27 cellular contexts compared by ENCODE assay signal in the genomic region with DNA sequence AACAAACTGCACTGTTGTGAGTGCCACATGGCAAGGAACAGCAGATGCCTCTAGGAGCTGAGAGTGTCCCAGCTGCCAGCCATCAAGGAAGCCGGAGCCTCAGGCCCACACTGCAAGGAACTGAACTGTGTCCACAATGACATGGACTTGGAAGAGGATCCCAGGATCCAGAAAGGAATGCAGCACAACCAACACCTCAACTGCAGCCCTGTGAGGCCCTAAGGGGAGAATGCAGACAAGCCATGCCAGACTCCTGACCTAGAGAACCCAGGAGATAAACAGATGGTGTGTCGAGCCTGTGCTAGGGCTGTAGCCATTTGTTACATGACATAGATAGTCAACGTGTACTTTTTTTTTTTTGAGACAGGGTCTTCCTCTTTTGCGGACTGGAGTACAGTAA.
"Had no signal": no experiment of that assay in that cellular context is flagged by ENCODE, and none has a peak within 500 bp of the region (broad histone marks: within the 10 kb centered on the region; RNA-seq: fewer than 3 reads in every experiment).

No MANE protein-coding gene starts in this region.

- H3K4me1 ChIP-seq: ascending aorta, body of pancreas had no signal

- H3K27me3 ChIP-seq: ascending aorta, body of pancreas had no signal

- H3K36me3 ChIP-seq: ascending aorta had no signal

- H3K4me3 Mint-ChIP-seq: activated CD8-positive, alpha-beta T cell treated with anti-CD3 and anti-CD28 coated beads, Interleukin-2, amount 10 ng/mL, durations not matched to agents 7 days and 5 days; activated naive CD4-positive, alpha-beta T cell treated with anti-CD3 and anti-CD28 coated beads, Interleukin-2, amount 50 U/mL, for 24 hours; T-helper 1 cell treated with Interleukin-12 subunit alpha and Interleukin-12 subunit beta and Interleukin-4 antibody, amounts not matched to agents 30 μg/mL and 1 μg/mL, for 36 hours; WTC11 had no signal

- H3K27ac ChIP-seq: ascending aorta, body of pancreas, KMS-11 had no signal

- H3K4me1 Mint-ChIP-seq: activated naive CD4-positive, alpha-beta T cell treated with anti-CD3 and anti-CD28 coated beads, Interleukin-2, amount 50 U/mL, for 24 hours; WTC11 had no signal

- H3K36me3 Mint-ChIP-seq: activated naive CD4-positive, alpha-beta T cell treated with anti-CD3 and anti-CD28 coated beads, Interleukin-2, amount 50 U/mL, for 24 hours had no signal

- H3K4me3 ChIP-seq: ascending aorta, body of pancreas had no signal

- DNase-seq: activated CD4-positive, alpha-beta T cell treated with anti-CD3 and anti-CD28 coated beads for 48 hours; activated CD4-positive, alpha-beta T cell treated with anti-CD3 and anti-CD28 coated beads, Interleukin-2, amount 50 U/mL, for 4 hours; activated CD4-positive, CD25-positive, alpha-beta regulatory T cell treated with anti-CD3 and anti-CD28 coated beads, Interleukin-2, amount 50 U/mL, for 72 hours; activated CD8-positive, alpha-beta memory T cell treated with anti-CD3 and anti-CD28 coated beads, Interleukin-2, amount 50 U/mL, for 48 hours; activated CD8-positive, alpha-beta T cell treated with anti-CD3 and anti-CD28 coated beads, Interleukin-2, amount 10 ng/mL, durations not matched to agents 7 days and 5 days; activated effector memory CD4-positive, alpha-beta T cell treated with Interleukin-2 at 50 U/mL for 16 hours; activated naive CD4-positive, alpha-beta T cell; activated T-cell treated with anti-CD3 and anti-CD28 coated beads, Interleukin-2, amount 50 U/mL, for 1 hour; MM.1S; NCI-H1105; NCI-H1436; NCI-H1694 treated with DMSO at 0.1 percent for 48 hours; NCI-H2029 treated with DMSO at 0.1 percent for 48 hours; NCI-H345; NCI-H510A; NCI-H526 treated with DMSO at 0.1 percent for 48 hours; NCI-H82; OCI-M1; RPMI8226; SHP77 treated with DMSO at 0.1 percent for 48 hours had no signal

- H3K27ac Mint-ChIP-seq: activated CD8-positive, alpha-beta T cell treated with anti-CD3 and anti-CD28 coated beads, Interleukin-2, amount 10 ng/mL, durations not matched to agents 7 days and 5 days; activated naive CD4-positive, alpha-beta T cell treated with anti-CD3 and anti-CD28 coated beads, Interleukin-2, amount 50 U/mL, for 24 hours; T-helper 1 cell treated with Interleukin-12 subunit alpha and Interleukin-12 subunit beta and Interleukin-4 antibody, amounts not matched to agents 30 μg/mL and 1 μg/mL, for 36 hours; WTC11 had no signal

- ATAC-seq: activated CD8-positive, alpha-beta T cell treated with anti-CD3 and anti-CD28 coated beads, Interleukin-2, amount 10 ng/mL, durations not matched to agents 7 days and 5 days; body of pancreas; Panc1; WTC11 had no signal

- H3K9me3 ChIP-seq: ascending aorta, body of pancreas had no signal

- H3K9ac ChIP-seq: KMS-11 had no signal

- H3K9me3 Mint-ChIP-seq: T-helper 1 cell treated with Interleukin-12 subunit alpha and Interleukin-12 subunit beta and Interleukin-4 antibody, amounts not matched to agents 30 μg/mL and 1 μg/mL, for 36 hours had no signal

- H3K4me2 ChIP-seq: KMS-11 had no signal
